8 cellular contexts compared by ENCODE assay signal in genomic region chr3:46110701-46111493, GRCh38.
DNase-seq lines count a peak whose midpoint lies in the region; ATAC-seq and TF ChIP-seq lines count a peak whose summit lies in the region.

No MANE protein-coding gene starts in this region.

- no peaks in the 10 kb centered on the region for H3K9me3 ChIP-seq in neural progenitor cell (ENCODE audit: low read depth)

- H3K9ac ChIP-seq in neural progenitor cell = no peak overlapping the region

- no peak overlapping the region for H3K4me3 ChIP-seq in neural progenitor cell

- H3K36me3 ChIP-seq in neural progenitor cell = no peaks in the 10 kb centered on the region

- peaks cover 9% of the 10 kb centered on the region for H3K4me1 ChIP-seq in neural progenitor cell

- H3K79me2 ChIP-seq in neural progenitor cell (ENCODE audit: low read depth) = no peaks in the 10 kb centered on the region

- H3K4me3 Mint-ChIP-seq in immature natural killer cell (peak overlapping the region; percentile 33 to 73 (median 61)), neural progenitor cell (no peak overlapping the region)

- H3K27me3 ChIP-seq in neural progenitor cell = no peaks in the 10 kb centered on the region

- ATAC-seq in GM18517 (IDR thresholded peaks at IDR 0.05; ENCODE audit: unreplicated experiment) (peak; percentile 61), HG03521 (IDR thresholded peaks at IDR 0.05; ENCODE audit: unreplicated experiment) (peak; percentile 76), GM18873 (IDR thresholded peaks at IDR 0.05; ENCODE audit: low FRiP score, unreplicated experiment) (no peak), HG03196 (IDR thresholded peaks at IDR 0.05; ENCODE audit: unreplicated experiment) (no peak)

- H3K9me3 Mint-ChIP-seq in immature natural killer cell = no peaks in the 10 kb centered on the region
- no peaks in the 10 kb centered on the region for H3K9me3 Mint-ChIP-seq in neural progenitor cell

- H3K27ac Mint-ChIP-seq in immature natural killer cell (peak overlapping the region; percentile 76 to 95 (median 82)), neural progenitor cell (no peak overlapping the region)

- no peak for TF ChIP-seq CTCF in neural progenitor cell (IDR thresholded peaks at IDR 0.05)

- no peak overlapping the region for H2AFZ ChIP-seq in neural progenitor cell (replicated peaks)

- DNase-seq in A172 (ENCODE audit: low spot score) = peak; percentile 96
- DNase-seq in SW480 (ENCODE audit: low spot score) = peak; percentile 95
- peak in 2 of 3 donors; percentile 23 to 43 for DNase-seq in immature natural killer cell
- DNase-seq in neural progenitor cell (ENCODE audit: low spot score) = no peak

- H3K27ac ChIP-seq in neural progenitor cell = no peak overlapping the region

- H4K20me1 ChIP-seq in neural progenitor cell (ENCODE audit: low read depth) = no peaks in the 10 kb centered on the region

- H3K4me2 ChIP-seq in neural progenitor cell = no peak overlapping the region

- peaks cover 68 to 69% of the 10 kb centered on the region in 2 donors for H3K4me1 Mint-ChIP-seq in immature natural killer cell
- no peaks in the 10 kb centered on the region for H3K4me1 Mint-ChIP-seq in neural progenitor cell

- H3F3A ChIP-seq in neural progenitor cell (ENCODE audit: low read depth) = no peaks in the 10 kb centered on the region

- H3K27me3 Mint-ChIP-seq in immature natural killer cell (ENCODE audit: low read depth in 3 of 3) (peaks cover 3 to 5% (median 5%) of the 10 kb centered on the region in 3 donors), neural progenitor cell (ENCODE audit: insufficient read depth, low read depth) (no peaks in the 10 kb centered on the region)

- H3K36me3 Mint-ChIP-seq in immature natural killer cell (peaks cover 0 to 3% (median 0%) of the 10 kb centered on the region in 3 donors), neural progenitor cell (no peaks in the 10 kb centered on the region)

Comparison
In these comparisons a context has a peak if more than half of its experiments do, and no peak if none do; other contexts are left out.
1. ATAC-seq: peak in GM18517 (single experiment) and HG03521 (single experiment); none in GM18873 (single experiment) and HG03196 (single experiment).